ENCODE assay signal across 1 cellular context in the genomic region with DNA sequence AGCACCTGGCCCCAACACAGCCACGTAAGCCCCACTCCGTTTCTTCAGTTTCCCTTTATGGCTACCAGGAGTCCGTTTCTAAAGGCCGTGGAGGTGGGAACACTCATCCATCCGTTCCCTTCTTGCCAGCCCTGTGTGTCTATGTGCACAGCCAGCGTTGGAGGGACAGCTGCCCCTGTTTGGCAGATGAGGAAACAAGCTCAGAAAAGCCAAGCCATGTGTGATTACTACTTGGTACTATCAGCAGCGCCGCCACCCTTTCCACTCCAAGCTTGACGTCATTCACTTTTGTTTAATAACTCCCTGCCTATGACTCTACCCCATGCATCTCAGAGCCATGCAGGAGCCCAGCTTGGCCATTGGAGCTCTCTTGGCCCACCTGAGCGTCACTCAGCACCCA.
TF ChIP-seq lines count a peak whose summit lies in the region.

No MANE protein-coding gene starts in this region.

TF ChIP-seq in GM12878, 131 proteins besides CTCF, POLR2A, EP300 and RAD21:
- TF ChIP-seq TCF12 (IDR thresholded peaks at IDR 0.05; ENCODE audit: low read depth, low read length) (no peak), SREBF2 (IDR thresholded peaks at IDR 0.05; ENCODE audit: low read length) (no peak), PML (IDR thresholded peaks at IDR 0.05; ENCODE audit: low read length) (no peak), CEBPB (IDR thresholded peaks at IDR 0.05; ENCODE audit: borderline replicate concordance in 1 of 2, low read depth in 2 of 2, low read length in 2 of 2) (no peak), FOXM1 (IDR thresholded peaks at IDR 0.05; ENCODE audit: low read depth, low read length) (no peak)
- TF ChIP-seq, protein P1, sequence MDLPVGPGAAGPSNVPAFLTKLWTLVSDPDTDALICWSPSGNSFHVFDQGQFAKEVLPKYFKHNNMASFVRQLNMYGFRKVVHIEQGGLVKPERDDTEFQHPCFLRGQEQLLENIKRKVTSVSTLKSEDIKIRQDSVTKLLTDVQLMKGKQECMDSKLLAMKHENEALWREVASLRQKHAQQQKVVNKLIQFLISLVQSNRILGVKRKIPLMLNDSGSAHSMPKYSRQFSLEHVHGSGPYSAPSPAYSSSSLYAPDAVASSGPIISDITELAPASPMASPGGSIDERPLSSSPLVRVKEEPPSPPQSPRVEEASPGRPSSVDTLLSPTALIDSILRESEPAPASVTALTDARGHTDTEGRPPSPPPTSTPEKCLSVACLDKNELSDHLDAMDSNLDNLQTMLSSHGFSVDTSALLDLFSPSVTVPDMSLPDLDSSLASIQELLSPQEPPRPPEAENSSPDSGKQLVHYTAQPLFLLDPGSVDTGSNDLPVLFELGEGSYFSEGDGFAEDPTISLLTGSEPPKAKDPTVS (IDR thresholded peaks at IDR 0.05; ENCODE audit: low read depth, low read length): no peak
TF ChIP-seq in GM12878: peak in this region for 0.
